8 cellular contexts compared by ENCODE assay signal in the genomic region with DNA sequence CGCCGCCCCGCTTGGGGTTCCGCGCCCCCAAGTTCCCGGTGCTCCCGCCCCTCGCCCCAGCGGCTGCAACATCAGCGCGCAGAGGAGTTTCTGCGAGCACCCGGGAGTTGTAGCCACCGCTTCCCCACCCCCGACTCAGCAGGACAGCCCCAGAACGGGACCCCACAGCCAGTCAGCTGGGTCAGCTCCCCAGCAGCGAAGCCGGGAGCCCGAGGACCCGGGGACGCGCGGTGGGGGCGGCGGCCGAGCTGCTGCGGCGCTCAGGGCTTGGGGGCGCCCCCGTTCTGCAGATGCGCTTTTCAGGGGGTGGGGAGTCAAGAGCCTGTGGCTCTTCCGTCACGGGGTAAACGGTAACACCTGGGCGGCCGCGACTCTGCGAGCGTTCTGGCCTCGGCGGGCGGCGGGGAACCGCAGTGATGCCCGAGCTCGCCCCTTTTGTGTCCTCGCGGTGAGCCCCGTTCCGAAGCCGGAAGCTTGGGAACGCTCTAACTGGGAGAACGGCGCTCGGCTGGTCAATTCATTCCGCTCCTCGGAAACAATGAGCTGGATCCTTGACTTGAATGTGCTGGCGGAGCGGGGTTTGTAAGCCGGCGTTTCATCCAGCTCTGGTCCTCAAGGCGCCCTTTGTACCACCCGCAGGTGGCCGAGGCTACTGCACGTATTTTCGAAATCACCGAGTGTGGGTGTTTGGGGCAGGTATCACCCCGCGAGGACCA. TPM values are rescaled to one million over a fixed set of nuclear protein-coding genes. Genes with fewer than 3 reads are reported as not detected.
DNase-seq lines count a peak whose midpoint lies in the region; ATAC-seq and TF ChIP-seq lines count a peak whose summit lies in the region.

No MANE protein-coding gene starts in this region.

- DNase-seq in AG09319 (ENCODE audit: extremely low read depth, low read depth) (peak; percentile 8), NCI-H510A (lab: John Stamatoyannopoulos, UW) (peak; percentile 60), epidermal melanocyte (ENCODE audit: insufficient read length, low spot score) (peak; percentile 81), mucosa of gallbladder (ENCODE audit: low spot score) (peak; percentile 81)
- DNase-seq in activated CD8-positive, alpha-beta memory T cell treated with anti-CD3 and anti-CD28 coated beads, Interleukin-2, amount 50 U/mL, for 24 hours (ENCODE audit: extremely low read depth) = peak; percentile 15
- DNase-seq in stimulated activated CD8-positive, alpha-beta memory T cell treated with anti-CD3 and anti-CD28 coated beads, Interleukin-7, amount 100 ng/mL, for 48 hours (ENCODE audit: extremely low read depth in 1 of 2, low read depth in 1 of 2) = peak; percentile 37 to 73

- TF ChIP-seq CTCF in AG09319 (IDR thresholded peaks at IDR 0.05; ENCODE audit: low read depth, low read length) = peak; percentile 29

- ATAC-seq in GM18870 (IDR thresholded peaks at IDR 0.05; ENCODE audit: unreplicated experiment) = peak; percentile 59
- peak; percentile 68 for ATAC-seq in HG03108 (IDR thresholded peaks at IDR 0.05; ENCODE audit: unreplicated experiment)

RNA-seq across cellular contexts. Expression of a gene that starts 0.8 kb away (rescaled TPM):
- total RNA-seq in mucosa of gallbladder = 24.5 TPM

Comparison
In these comparisons a context has a peak if more than half of its experiments do, and no peak if none do; other contexts are left out.
1. Peak in every context shown above with its lines: DNase-seq and ATAC-seq.
2. DNase-seq: peak in every context shown above with its lines; median percentile 81 in epidermal melanocyte; 81 in mucosa of gallbladder; 60 in NCI-H510A; 55 in stimulated activated CD8-positive, alpha-beta memory T cell treated with anti-CD3 and anti-CD28 coated beads, Interleukin-7, amount 100 ng/mL, for 48 hours; 15 in activated CD8-positive, alpha-beta memory T cell treated with anti-CD3 and anti-CD28 coated beads, Interleukin-2, amount 50 U/mL, for 24 hours; 8 in AG09319.